1 cellular context compared by ENCODE assay signal in the genomic region with DNA sequence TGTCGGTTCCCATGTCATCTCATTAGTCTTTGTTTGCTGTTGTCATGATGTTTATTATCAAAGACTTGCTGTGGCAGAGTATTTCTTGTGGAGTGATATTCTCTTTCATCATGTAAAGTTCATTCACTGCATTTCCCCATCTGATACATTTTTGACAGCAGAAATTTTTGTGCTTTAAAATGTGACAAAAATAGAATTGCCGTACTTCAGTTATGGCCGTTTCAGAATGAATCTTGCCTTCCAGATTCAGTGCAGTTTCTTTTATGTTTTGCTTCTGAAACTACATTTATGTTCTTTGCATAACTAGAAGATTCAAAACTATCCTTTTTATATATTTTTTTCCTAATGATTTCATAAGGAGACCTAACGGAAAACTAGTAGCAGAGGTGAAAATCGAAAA.
TF ChIP-seq lines count a peak whose summit lies in the region.

No MANE protein-coding gene starts in this region.

TF ChIP-seq in IMR-90, 13 proteins besides CTCF, POLR2A, EP300 and RAD21:
- no peak for TF ChIP-seq MAZ (IDR thresholded peaks at IDR 0.05; ENCODE audit: borderline replicate concordance, low read depth, low read length)
- TF ChIP-seq RCOR1 (IDR thresholded peaks at IDR 0.05; ENCODE audit: insufficient replicate concordance, low read length) = no peak
- TF ChIP-seq NFE2L2 (IDR thresholded peaks at IDR 0.05; ENCODE audit: low read depth, low read length) = no peak
- no peak for TF ChIP-seq FOS (IDR thresholded peaks at IDR 0.05; ENCODE audit: low read depth, low read length)
- no peak for TF ChIP-seq CHD1 (IDR thresholded peaks at IDR 0.05; ENCODE audit: low read depth, low read length)
- TF ChIP-seq BHLHE40 (IDR thresholded peaks at IDR 0.05; ENCODE audit: low read depth, low read length) = no peak
- TF ChIP-seq SMC3 (IDR thresholded peaks at IDR 0.05; ENCODE audit: low read depth, low read length) = no peak
TF ChIP-seq in IMR-90: peak in this region for 0.
